ENCODE assay signal across 12 cellular contexts in genomic region chr2:127174977-127175376, GRCh38. TPM values are rescaled to one million over a fixed set of nuclear protein-coding genes. Genes with fewer than 3 reads are reported as not detected.
DNase-seq lines count a peak whose midpoint lies in the region; ATAC-seq and TF ChIP-seq lines count a peak whose summit lies in the region.
"Had no signal": no experiment of that assay in that cellular context is flagged by ENCODE, and none has a peak within 500 bp of the region (broad histone marks: within the 10 kb centered on the region; RNA-seq: fewer than 3 reads in every experiment).

No MANE protein-coding gene starts in this region.

- ATAC-seq in PC-3 (peak; percentile 26; the same call in 1 of the 2 replicates), gastroesophageal sphincter (peak; percentile 69)
- ATAC-seq in activated naive CD4-positive, alpha-beta T cell treated with anti-CD3 and anti-CD28 coated beads, Interleukin-2, amount 50 U/mL, for 72 hours: no peak

- H3K79me1 ChIP-seq in mesendoderm (ENCODE audit: low read length): no peaks in the 10 kb centered on the region

- no peaks in the 10 kb centered on the region for H4K20me1 ChIP-seq in BLaER1 treated with 17β-estradiol and CSF1 and Interleukin-3, amounts not matched to agents 10 nM and 100 nM
- no peaks in the 10 kb centered on the region for H4K20me1 ChIP-seq in PC-3 (ENCODE audit: low read length)

- POLR2A ChIA-PET in PC-3 (lab: Charles Lee; ENCODE audit: unreplicated experiment): no interaction called here

- H2BK120ac ChIP-seq in mesendoderm (ENCODE audit: low read depth, low read length): no peak overlapping the region

- no peak for TF ChIP-seq EP300 in gastroesophageal sphincter (IDR thresholded peaks at IDR 0.05)

- H3K4ac ChIP-seq in mesendoderm (ENCODE audit: low read depth, low read length): no peak overlapping the region

- CTCF ChIA-PET in PC-3 (lab: Charles Lee): no interaction called here

- no peaks in the 10 kb centered on the region for H3K9me2 ChIP-seq in PC-3 (replicated peaks; ENCODE audit: low read length)

- H3F3A ChIP-seq in PC-3 (ENCODE audit: low read length, unreplicated experiment): no peaks in the 10 kb centered on the region

- no peak overlapping the region for H4K5ac ChIP-seq in mesendoderm (ENCODE audit: low read length)

- WGBS in gastroesophageal sphincter (ENCODE audit: low coverage in 1 of 2), 2 donors: 9 to 20% methylated on average over 2 to 6 of the region's 8 CpGs
- WGBS in mesendoderm (ENCODE audit: extremely low coverage, insufficient coverage, low lambda C conversion rate): no CpG with 5 or more reads among the region's 8 CpGs

- no TSS peak for BruUV-seq in PC-3 (replicated peaks; lab: Mats Ljungman, UMichigan)

- no peak overlapping the region for H2BK15ac ChIP-seq in mesendoderm (replicated peaks; ENCODE audit: low read depth)

- peak overlapping the region in 8 of 11 experiments; percentile 12 to 66 (median 52); a peak in 16 of 22 replicates for H3K4me2 ChIP-seq in BLaER1 treated with 17β-estradiol and CSF1 and Interleukin-3, amounts not matched to agents 10 nM and 100 nM
- H3K4me2 ChIP-seq in PC-3 (ENCODE audit: low read length): no peak overlapping the region
- no peak overlapping the region for H3K4me2 ChIP-seq in mesendoderm (ENCODE audit: low read length)

- H3K9me3 Mint-ChIP-seq in activated naive CD4-positive, alpha-beta T cell treated with anti-CD3 and anti-CD28 coated beads, Interleukin-2, amount 50 U/mL, for 72 hours: peaks cover under 1 to 1% of the 10 kb centered on the region in 2 donors

- H2BK5ac ChIP-seq in mesendoderm (ENCODE audit: low read length): no peak overlapping the region

- H3K56ac ChIP-seq in mesendoderm (ENCODE audit: low read length): no peak overlapping the region

- no peak overlapping the region for H3K18ac ChIP-seq in mesendoderm (ENCODE audit: low read length)

- DNase-seq in PC-3 (no peak), posterior vena cava (ENCODE audit: low spot score) (peak; percentile 90), NOMO-1 treated with dmso at 0.1 percent for 144 hours (lab: John Stamatoyannopoulos, UW; ENCODE audit: unreplicated experiment) (no peak), ACHN (no peak), mesendoderm (no peak)
- no peak for DNase-seq in activated naive CD4-positive, alpha-beta T cell treated with anti-CD3 and anti-CD28 coated beads, Interleukin-2, amount 50 U/mL, for 72 hours (ENCODE audit: low spot score in 2 of 2)
- DNase-seq: activated CD4-positive, alpha-beta memory T cell treated with anti-CD3 and anti-CD28 coated beads for 36 hours; NCI-H1105; SHP77 treated with DMSO at 0.1 percent for 48 hours had no signal

- H3K36me3 ChIP-seq in BLaER1 treated with 17β-estradiol and CSF1 and Interleukin-3, amounts not matched to agents 10 nM and 100 nM: no peaks in the 10 kb centered on the region
- H3K36me3 ChIP-seq in PC-3 (ENCODE audit: low read depth, low read length): no peaks in the 10 kb centered on the region
- no peaks in the 10 kb centered on the region for H3K36me3 ChIP-seq in gastroesophageal sphincter
- no peaks in the 10 kb centered on the region for H3K36me3 ChIP-seq in mesendoderm (ENCODE audit: control insufficient read depth, insufficient read depth, low read length)
- H3K36me3 ChIP-seq: cardiac muscle cell had no signal

- H3K27ac ChIP-seq in BLaER1 treated with 17β-estradiol and CSF1 and Interleukin-3, amounts not matched to agents 10 nM and 100 nM: no peak overlapping the region
- H3K27ac ChIP-seq in PC-3 (ENCODE audit: low read length): no peak overlapping the region
- peak overlapping the region in 3 of 4 donors; percentile 72 to 83 (median 74) for H3K27ac ChIP-seq in gastroesophageal sphincter
- H3K27ac ChIP-seq in mesendoderm (ENCODE audit: low read depth, low read length): no peak overlapping the region
- H3K27ac ChIP-seq: cardiac muscle cell had no signal

- no peak overlapping the region for H3K4me3 ChIP-seq in BLaER1 treated with 17β-estradiol and CSF1 and Interleukin-3, amounts not matched to agents 10 nM and 100 nM
- H3K4me3 ChIP-seq in PC-3 (ENCODE audit: low read length) (no peak overlapping the region), gastroesophageal sphincter (no peak overlapping the region), mesendoderm (ENCODE audit: low read length) (no peak overlapping the region)
- H3K4me3 ChIP-seq: cardiac muscle cell had no signal

- no peak for TF ChIP-seq POLR2A in gastroesophageal sphincter (IDR thresholded peaks at IDR 0.05)

- 0 out of 22 replicates have a peak overlapping the region, but pooled peaks of 1 of the 11 experiments have one; percentile 29 for H3K9ac ChIP-seq in BLaER1 treated with 17β-estradiol and CSF1 and Interleukin-3, amounts not matched to agents 10 nM and 100 nM
- H3K9ac ChIP-seq in PC-3 (ENCODE audit: low read length): no peak overlapping the region
- no peak overlapping the region for H3K9ac ChIP-seq in mesendoderm (ENCODE audit: low read length)

- peak overlapping the region; percentile 5; the same call in 1 of the 2 replicates for H2AFZ ChIP-seq in PC-3 (ENCODE audit: low read length)

- H3K79me2 ChIP-seq in PC-3 (ENCODE audit: low read length) (no peaks in the 10 kb centered on the region), mesendoderm (ENCODE audit: control insufficient read depth, insufficient read depth, low read length) (no peaks in the 10 kb centered on the region)

- H4K8ac ChIP-seq in mesendoderm (ENCODE audit: low read depth, low read length): no peak overlapping the region

- H3K27me3 ChIP-seq in BLaER1 treated with 17β-estradiol and CSF1 and Interleukin-3, amounts not matched to agents 10 nM and 100 nM: no peaks in the 10 kb centered on the region
- no peaks in the 10 kb centered on the region for H3K27me3 ChIP-seq in PC-3 (ENCODE audit: low read length)
- H3K27me3 ChIP-seq in gastroesophageal sphincter: no peaks in the 10 kb centered on the region
- no peaks in the 10 kb centered on the region for H3K27me3 ChIP-seq in mesendoderm (ENCODE audit: insufficient read depth, low read length, poor library complexity)
- H3K27me3 ChIP-seq: cardiac muscle cell had no signal

- no peaks in the 10 kb centered on the region; a peak in 1 of 22 replicates for H3K9me3 ChIP-seq in BLaER1 treated with 17β-estradiol and CSF1 and Interleukin-3, amounts not matched to agents 10 nM and 100 nM (replicated peaks in 1 of 11)
- H3K9me3 ChIP-seq in PC-3 (ENCODE audit: low read length) (no peaks in the 10 kb centered on the region), gastroesophageal sphincter (peaks cover 0 to under 1% (median 0%) of the 10 kb centered on the region in 3 donors)

- H3K4me1 ChIP-seq in BLaER1 treated with 17β-estradiol and CSF1 and Interleukin-3, amounts not matched to agents 10 nM and 100 nM: peaks cover 7 to 32% (median 22%) of the 10 kb centered on the region in 10 experiments
- H3K4me1 ChIP-seq in PC-3 (ENCODE audit: insufficient read depth, low read length) (peaks cover 7% of the 10 kb centered on the region), gastroesophageal sphincter (peaks cover 0 to 47% (median 21%) of the 10 kb centered on the region in 3 donors), mesendoderm (ENCODE audit: control insufficient read depth, low read depth, low read length) (no peaks in the 10 kb centered on the region)

- in situ Hi-C loops in ACHN (cut with HindIII; ENCODE audit: low pct_ligation_motif_present, low pct_unique_long_range_greater_than_20kb, low sequenced_read_pairs): no loop called here

- intact Hi-C loops in PC-3 (cut with micrococcal nuclease): loop anchor here (1.0 kb wide), 1 partner anchor 111 kb away; no protein-coding TSS in a partner anchor
- intact Hi-C loops in posterior vena cava (cut with DNase I): loop anchor here in 1 of 2 donors (10.0 kb wide), 1 partner anchor 70 kb away; the partner anchor contains the start of gene BIN1

- peaks cover 0 to 8% of the 10 kb centered on the region in 2 donors for H3K36me3 Mint-ChIP-seq in activated naive CD4-positive, alpha-beta T cell treated with anti-CD3 and anti-CD28 coated beads, Interleukin-2, amount 50 U/mL, for 72 hours
- H3K36me3 Mint-ChIP-seq: activated CD4-positive, alpha-beta memory T cell treated with anti-CD3 and anti-CD28 coated beads for 36 hours had no signal

- TF ChIP-seq CTCF in PC-3 (conservative IDR thresholded peaks at IDR 0.05; ENCODE audit: low read depth, low read length): no peak
- no peak for TF ChIP-seq CTCF in gastroesophageal sphincter (IDR thresholded peaks at IDR 0.05)

- no peak overlapping the region for H3K23ac ChIP-seq in mesendoderm (ENCODE audit: low read length)

- no peak overlapping the region for H3K27ac Mint-ChIP-seq in activated naive CD4-positive, alpha-beta T cell treated with anti-CD3 and anti-CD28 coated beads, Interleukin-2, amount 50 U/mL, for 72 hours
- H3K27ac Mint-ChIP-seq: activated CD4-positive, alpha-beta memory T cell treated with anti-CD3 and anti-CD28 coated beads for 36 hours had no signal

- H2AK5ac ChIP-seq in mesendoderm (ENCODE audit: low read length): no peak overlapping the region

RNA-seq across cellular contexts. Expression of gene CYP27C1, which starts 45.1 kb away (rescaled TPM):
- total RNA-seq in PC-3 (2014; rRNA removed) (0.36 and 1.2 TPM in 2 replicates), gastroesophageal sphincter (under 1 TPM; 0.12 to 0.52 (median 0.28) TPM), posterior vena cava (under 1 TPM; 0.29 to 0.88 TPM)
- polyA plus RNA-seq in mesendoderm (2013, experiment 1 of 2): 1.4 TPM
- 1.3 TPM for polyA plus RNA-seq in mesendoderm (2013, experiment 2 of 2)
- not detected for total RNA-seq in activated naive CD4-positive, alpha-beta T cell treated with anti-CD3 and anti-CD28 coated beads, Interleukin-2, amount 50 U/mL, for 72 hours
- total RNA-seq: activated CD4-positive, alpha-beta memory T cell treated with anti-CD3 and anti-CD28 coated beads for 36 hours had no signal

Comparison
In these comparisons a context has a peak if more than half of its experiments do, and no peak if none do; other contexts are left out.
1. H3K27ac ChIP-seq: peak in gastroesophageal sphincter (3 of 4); none in BLaER1 treated with 17β-estradiol and CSF1 and Interleukin-3, amounts not matched to agents 10 nM and 100 nM (0 of 11), PC-3 (single experiment) and mesendoderm (single experiment).
2. H3K4me2 ChIP-seq: peak in BLaER1 treated with 17β-estradiol and CSF1 and Interleukin-3, amounts not matched to agents 10 nM and 100 nM (8 of 11); none in PC-3 (single experiment) and mesendoderm (single experiment).
3. ATAC-seq: peak in PC-3 (single experiment) and gastroesophageal sphincter (single experiment); none in activated naive CD4-positive, alpha-beta T cell treated with anti-CD3 and anti-CD28 coated beads, Interleukin-2, amount 50 U/mL, for 72 hours (0 of 2).